Comparison of ENCODE assay signal across 9 cellular contexts in the genomic region with DNA sequence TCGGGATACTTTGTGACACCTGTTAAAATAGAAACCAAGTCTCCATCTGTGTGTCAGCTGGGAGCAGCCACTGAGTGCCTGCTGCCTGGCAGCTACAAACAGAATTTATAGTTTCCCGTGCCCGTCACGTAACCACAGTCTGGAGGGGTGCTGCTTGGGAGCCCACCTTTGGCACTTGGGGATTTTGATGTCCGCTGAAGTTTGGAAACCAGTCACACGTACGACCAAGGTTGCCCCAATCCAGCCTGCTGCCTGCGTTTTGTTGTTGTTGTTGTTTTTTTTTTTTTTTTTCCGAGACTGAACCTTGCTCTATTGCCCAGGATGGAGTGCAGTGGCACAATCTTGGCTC. TPM values are rescaled to one million over a fixed set of nuclear protein-coding genes. Genes with fewer than 3 reads are reported as not detected.
DNase-seq lines count a peak whose midpoint lies in the region; ATAC-seq and TF ChIP-seq lines count a peak whose summit lies in the region.
"Had no signal": no experiment of that assay in that cellular context is flagged by ENCODE, and none has a peak within 500 bp of the region (broad histone marks: within the 10 kb centered on the region; RNA-seq: fewer than 3 reads in every experiment).

No MANE protein-coding gene starts in this region.

- no peaks in the 10 kb centered on the region for H3K27me3 ChIP-seq in adipocyte (replicated peaks; ENCODE audit: control insufficient read depth, insufficient read depth, low read length)
- H3K27me3 ChIP-seq in right lobe of liver, result no peaks in the 10 kb centered on the region
- H3K27me3 ChIP-seq in tibial artery, result no peaks in the 10 kb centered on the region

- no peak for DNase-seq in activated naive CD4-positive, alpha-beta T cell treated with Interleukin-2 at 50 U/mL for 16 hours
- DNase-seq in adipocyte (ENCODE audit: low read depth) (no peak), right lobe of liver (no peak), tibial artery (no peak), KBM-7 (no peak), NCI-H2171 (lab: John Stamatoyannopoulos, UW) (no peak)
- DNase-seq in activated CD4-positive, alpha-beta T cell treated with anti-CD3 and anti-CD28 coated beads for 4 hours, result no peak

- peaks cover 4% of the 10 kb centered on the region for H3K36me3 Mint-ChIP-seq in activated naive CD4-positive, alpha-beta T cell treated with anti-CD3 and anti-CD28 coated beads, Interleukin-2, amount 50 U/mL, for 24 hours

- peaks cover 14% of the 10 kb centered on the region for H3K4me1 ChIP-seq in adipocyte (ENCODE audit: control insufficient read depth, insufficient read depth, low read length)
- peaks cover 0 to 8% (median 3%) of the 10 kb centered on the region in 4 donors for H3K4me1 ChIP-seq in right lobe of liver
- peaks cover 0 to 23% (median 14%) of the 10 kb centered on the region in 4 donors for H3K4me1 ChIP-seq in tibial artery

- peak overlapping the region; percentile 95 for H3K4me3 Mint-ChIP-seq in activated naive CD4-positive, alpha-beta T cell treated with anti-CD3 and anti-CD28 coated beads, Interleukin-2, amount 50 U/mL, for 24 hours

- TF ChIP-seq CTCF in right lobe of liver (IDR thresholded peaks at IDR 0.05), result no peak
- no peak for TF ChIP-seq CTCF in tibial artery (IDR thresholded peaks at IDR 0.05)

- H3K27ac ChIP-seq in right lobe of liver (peak overlapping the region in 2 of 3 donors; percentile 21 to 95), tibial artery (peak overlapping the region; percentile 87 to 95)

- H3K27me3 Mint-ChIP-seq in activated naive CD4-positive, alpha-beta T cell treated with anti-CD3 and anti-CD28 coated beads, Interleukin-2, amount 50 U/mL, for 24 hours, result no peaks in the 10 kb centered on the region

- peaks cover 35% of the 10 kb centered on the region for H3K4me1 Mint-ChIP-seq in activated naive CD4-positive, alpha-beta T cell treated with anti-CD3 and anti-CD28 coated beads, Interleukin-2, amount 50 U/mL, for 24 hours

- no peak overlapping the region for H3K9ac ChIP-seq in adipocyte (ENCODE audit: low read length)

- H3K27ac Mint-ChIP-seq in activated naive CD4-positive, alpha-beta T cell treated with anti-CD3 and anti-CD28 coated beads, Interleukin-2, amount 50 U/mL, for 24 hours, result peak overlapping the region; percentile 95

- TF ChIP-seq POLR2A in right lobe of liver (IDR thresholded peaks at IDR 0.05), result no peak

- peak overlapping the region; percentile 97 for H3K4me3 ChIP-seq in adipocyte (ENCODE audit: low read length)
- H3K4me3 ChIP-seq in right lobe of liver, result peak overlapping the region; percentile 97 to 100 (median 99)
- H3K4me3 ChIP-seq in tibial artery, result peak overlapping the region; percentile 72 to 94

- in situ Hi-C loops in KBM-7 (cut with MboI; ENCODE audit: low pct_unique_long_range_greater_than_20kb, low sequenced_read_pairs), result no loop called here

- no peaks in the 10 kb centered on the region for H3K9me3 Mint-ChIP-seq in activated naive CD4-positive, alpha-beta T cell treated with anti-CD3 and anti-CD28 coated beads, Interleukin-2, amount 50 U/mL, for 24 hours

- peaks cover 36% of the 10 kb centered on the region for H3K36me3 ChIP-seq in adipocyte (ENCODE audit: control insufficient read depth, insufficient read depth, low read length, severe bottlenecking)
- peaks cover 0 to 39% (median 8%) of the 10 kb centered on the region in 4 donors for H3K36me3 ChIP-seq in right lobe of liver
- peaks cover 13 to 41% (median 26%) of the 10 kb centered on the region in 3 donors for H3K36me3 ChIP-seq in tibial artery

- no peaks in the 10 kb centered on the region for H3K9me3 ChIP-seq in adipocyte (ENCODE audit: control insufficient read depth, low read length)
- H3K9me3 ChIP-seq in right lobe of liver, result no peaks in the 10 kb centered on the region
- H3K9me3 ChIP-seq in tibial artery, result no peaks in the 10 kb centered on the region

- ATAC-seq in right lobe of liver, result no peak

- WGBS in right lobe of liver (ENCODE audit: insufficient coverage, low coverage, low lambda C conversion rate, missing lambda C conversion rate), result 23% methylated on average over 7 of the region's 9 CpGs

- intact Hi-C loops in right lobe of liver (cut with DNase I), result no loop called here
- intact Hi-C loops in tibial artery (cut with DNase I; ENCODE audit: low total_unique reads), result no loop called here

RNA-seq across cellular contexts. Expression of a gene that starts 1.6 kb away (rescaled TPM):
- 10 to 100 TPM; 16.1 to 20.5 (median 18.6) TPM for total RNA-seq in right lobe of liver

RNA-seq across cellular contexts. Expression of a gene that starts 10.1 kb away (rescaled TPM):
- not detected for total RNA-seq in right lobe of liver
- total RNA-seq: T-helper 2 cell treated with Interferon-gamma antibody and Interleukin-4, amounts not matched to agents 100 ng/mL and 5 ng/mL, for 36 hours had no signal
